8 cellular contexts compared by ENCODE assay signal in genomic region chr1:200437556-200438203, GRCh38. TPM values are rescaled to one million over a fixed set of nuclear protein-coding genes. Genes with fewer than 3 reads are reported as not detected.
DNase-seq lines count a peak whose midpoint lies in the region; ATAC-seq lines count a peak whose summit lies in the region.

No MANE protein-coding gene starts in this region.

- DNase-seq in activated CD4-positive, alpha-beta T cell treated with anti-CD3 and anti-CD28 coated beads, Interleukin-2, amount 10 ng/mL, durations not matched to agents 24 days and 14 days, result peak; percentile 59
- no peak for DNase-seq in activated CD4-positive, alpha-beta T cell treated with anti-CD3 and anti-CD28 coated beads for 4 hours
- DNase-seq in stimulated activated naive CD8-positive, alpha-beta T cell treated with anti-CD3 and anti-CD28 coated beads, Interleukin-15, Interleukin-2, amounts not matched to agents 100 U/mL and 50 U/mL, for 24 hours, result no peak
- DNase-seq in NCI-H1105 (lab: John Stamatoyannopoulos, UW), result no peak
- DNase-seq in activated gamma-delta T cell (lab: John Stamatoyannopoulos, UW), result no peak
- DNase-seq in NCI-H2081 (lab: John Stamatoyannopoulos, UW), result no peak

- H3K27ac Mint-ChIP-seq in activated CD4-positive, alpha-beta T cell treated with anti-CD3 and anti-CD28 coated beads, Interleukin-2, amount 10 ng/mL, durations not matched to agents 24 days and 14 days, result peak overlapping the region; percentile 84

- H3K4me3 Mint-ChIP-seq in activated CD4-positive, alpha-beta T cell treated with anti-CD3 and anti-CD28 coated beads, Interleukin-2, amount 10 ng/mL, durations not matched to agents 24 days and 14 days, result peak overlapping the region; percentile 73

- H3K27ac ChIP-seq in duodenal mucosa (ENCODE audit: low read depth, low read length), result no peak overlapping the region

- no peaks in the 10 kb centered on the region for H3K27me3 ChIP-seq in duodenal mucosa (ENCODE audit: control insufficient read depth in 1 of 2, insufficient read depth in 2 of 2, low read length in 2 of 2)

- no peaks in the 10 kb centered on the region for H3K9me3 ChIP-seq in duodenal mucosa (ENCODE audit: control insufficient read depth in 1 of 2, low read length in 2 of 2)

- no peaks in the 10 kb centered on the region for H3K27me3 Mint-ChIP-seq in activated CD4-positive, alpha-beta T cell treated with anti-CD3 and anti-CD28 coated beads, Interleukin-2, amount 10 ng/mL, durations not matched to agents 24 days and 14 days

- H3K36me3 ChIP-seq in duodenal mucosa (ENCODE audit: control insufficient read depth in 1 of 2, insufficient read depth in 2 of 2, low read length in 2 of 2), result no peaks in the 10 kb centered on the region

- H3K4me1 ChIP-seq in duodenal mucosa (ENCODE audit: control insufficient read depth in 1 of 2, insufficient read depth in 2 of 2, low read length in 2 of 2), result peaks cover 0 to 5% of the 10 kb centered on the region in 2 donors

- no peaks in the 10 kb centered on the region for H3K36me3 Mint-ChIP-seq in activated CD4-positive, alpha-beta T cell treated with anti-CD3 and anti-CD28 coated beads, Interleukin-2, amount 10 ng/mL, durations not matched to agents 24 days and 14 days (ENCODE audit: low read depth)

- H3K4me1 Mint-ChIP-seq in activated CD4-positive, alpha-beta T cell treated with anti-CD3 and anti-CD28 coated beads, Interleukin-2, amount 10 ng/mL, durations not matched to agents 24 days and 14 days, result peaks cover 9% of the 10 kb centered on the region

- ATAC-seq in HG03575 (IDR thresholded peaks at IDR 0.05; ENCODE audit: extremely low read depth, insufficient number of reproducible peaks, low FRiP score, unreplicated experiment), result peak; percentile 53
- peak; percentile 94 for ATAC-seq in stimulated activated naive CD8-positive, alpha-beta T cell treated with anti-CD3 and anti-CD28 coated beads, Interleukin-15, Interleukin-2, amounts not matched to agents 100 U/mL and 50 U/mL, for 24 hours

- peaks cover 5% of the 10 kb centered on the region for H3K9me3 Mint-ChIP-seq in activated CD4-positive, alpha-beta T cell treated with anti-CD3 and anti-CD28 coated beads, Interleukin-2, amount 10 ng/mL, durations not matched to agents 24 days and 14 days

- intact Hi-C loops in activated CD4-positive, alpha-beta T cell treated with anti-CD3 and anti-CD28 coated beads, Interleukin-2, amount 10 ng/mL, durations not matched to agents 24 days and 14 days (cut with micrococcal nuclease), result loop anchor here (5.0 kb wide), 1 partner anchor 35 kb away; no protein-coding TSS in a partner anchor

- no peak overlapping the region for H3K9ac ChIP-seq in duodenal mucosa (ENCODE audit: low read depth in 1 of 2, low read length in 2 of 2)

- peak overlapping the region; percentile 46 to 56 for H3K4me3 ChIP-seq in duodenal mucosa (ENCODE audit: low read depth in 1 of 2, low read length in 2 of 2)

RNA-seq across cellular contexts. Expression of gene ZNF281, which starts 27.8 kb away (rescaled TPM):
- 19.0 and 20.4 TPM in 2 replicates for total RNA-seq in activated CD4-positive, alpha-beta T cell treated with anti-CD3 and anti-CD28 coated beads, Interleukin-2, amount 10 ng/mL, durations not matched to agents 24 days and 14 days
